In the genomic region with DNA sequence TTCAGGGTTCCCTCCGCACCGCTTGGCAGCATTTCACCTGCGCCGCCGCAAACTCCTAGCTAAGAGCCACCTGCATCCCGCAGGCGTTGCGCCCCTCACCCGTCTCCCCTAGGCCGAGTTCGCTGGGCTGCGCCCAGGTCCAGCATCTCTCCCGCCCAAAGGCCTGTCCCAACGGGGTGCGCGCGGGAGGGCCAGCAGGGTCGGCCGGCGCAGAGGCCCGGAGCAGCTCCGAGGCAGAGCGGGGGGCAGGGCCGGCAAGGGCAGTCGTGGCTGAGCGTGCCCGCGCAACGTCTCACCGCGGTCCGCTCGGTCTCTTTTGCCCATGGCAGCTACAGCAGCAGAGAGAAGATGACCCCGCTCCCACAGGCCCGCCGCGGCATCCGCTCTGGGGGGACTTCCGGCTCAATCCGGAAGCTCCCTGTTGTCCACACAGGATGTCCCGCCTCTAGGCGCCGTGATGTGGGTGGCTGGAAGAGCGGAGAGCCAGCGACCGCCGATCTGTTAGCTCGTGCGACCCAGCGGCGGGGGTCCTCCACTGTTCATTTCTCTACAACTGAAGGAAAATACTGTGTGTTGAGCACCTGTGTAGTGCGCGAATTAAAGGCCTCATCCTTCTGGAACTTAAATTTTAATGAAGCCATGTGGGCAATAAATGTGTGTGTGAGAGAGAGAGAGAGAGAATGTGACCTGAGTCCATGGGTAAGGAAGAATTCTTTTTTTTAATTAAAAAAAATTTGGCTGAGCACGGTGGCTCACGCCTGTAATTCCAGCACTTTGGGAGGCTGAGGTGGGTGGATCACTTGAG, we compare ENCODE assay signal across 8 cellular contexts. TPM values are rescaled to one million over a fixed set of nuclear protein-coding genes. Genes with fewer than 3 reads are reported as not detected.
DNase-seq lines count a peak whose midpoint lies in the region; ATAC-seq and TF ChIP-seq lines count a peak whose summit lies in the region.

A gene (minus strand): TSS at position 387 of the 805 bp plus-strand sequence. CDS start 63 bp downstream, at position 324.

- H3K4me3 ChIP-seq in KMS-11 (IDR thresholded peaks at IDR 0.05; ENCODE audit: insufficient read depth, low read depth, low read length): peak within 1 kb of the TSS; percentile 77
- H3K4me3 ChIP-seq in fibroblast of the aortic adventitia (ENCODE audit: low read depth, low read length): peak within 1 kb of the TSS; percentile 96

- no peaks in the 10 kb centered on the region for H3K79me2 ChIP-seq in KMS-11 (ENCODE audit: insufficient read depth, low read depth)

- no peaks in the 10 kb centered on the region for H3K36me3 ChIP-seq in KMS-11 (ENCODE audit: insufficient read depth)

- peak within 1 kb of the TSS; percentile 91 to 100 (median 97) for H3K27ac Mint-ChIP-seq in nephron

- peaks cover 19% of the 10 kb centered on the region for H3K4me1 Mint-ChIP-seq in nephron

- H4K20me1 ChIP-seq in KMS-11 (ENCODE audit: insufficient read depth): no peaks in the 10 kb centered on the region

- H3K27ac ChIP-seq in KMS-11: no peak within 1 kb of the TSS

- ATAC-seq in GM21786 (IDR thresholded peaks at IDR 0.05; ENCODE audit: unreplicated experiment): peak; percentile 98
- peak; percentile 99 for ATAC-seq in stimulated activated naive CD8-positive, alpha-beta T cell treated with anti-CD3 and anti-CD28 coated beads, Interleukin-15, Interleukin-2, amounts not matched to agents 100 U/mL and 50 U/mL, for 24 hours

- no peaks in the 10 kb centered on the region for H3K9me3 Mint-ChIP-seq in nephron

- H3K4me3 Mint-ChIP-seq in nephron: peak within 1 kb of the TSS; percentile 95 to 100 (median 100)

- TF ChIP-seq CTCF in KMS-11 (conservative IDR thresholded peaks at IDR 0.05; ENCODE audit: low read depth, low read length): no peak
- TF ChIP-seq CTCF in fibroblast of the aortic adventitia (IDR thresholded peaks at IDR 0.05; ENCODE audit: insufficient read depth, low read length): no peak
- TF ChIP-seq CTCF in nephron (IDR thresholded peaks at IDR 0.05; ENCODE audit: unreplicated experiment in 3 of 3): no peak

- peak within 1 kb of the TSS; percentile 67 for H3K9ac ChIP-seq in KMS-11

- peak; percentile 94 for TF ChIP-seq POLR2A in Raji (IDR thresholded peaks at IDR 0.05; ENCODE audit: insufficient read depth, low read depth, low read length)

- peaks cover 31% of the 10 kb centered on the region for H3K36me3 Mint-ChIP-seq in nephron (ENCODE audit: low read depth)

- H3K27me3 ChIP-seq in KMS-11 (ENCODE audit: insufficient read depth, low read depth): no peaks in the 10 kb centered on the region

- H3K27me3 Mint-ChIP-seq in nephron (ENCODE audit: low read depth): no peaks in the 10 kb centered on the region

- peaks cover 2% of the 10 kb centered on the region for H3K4me1 ChIP-seq in KMS-11 (ENCODE audit: low read depth, poor library complexity, severe bottlenecking)

- peak; percentile 90 for DNase-seq in Daoy (ENCODE audit: low read depth)
- peak; percentile 76 for DNase-seq in activated T-helper 9 cell treated with anti-CD3 and anti-CD28 coated beads, Interleukin-2, amount 50 U/mL, for 16 hours (ENCODE audit: low read depth)
- DNase-seq in fibroblast of the aortic adventitia (ENCODE audit: low read depth): peak; percentile 75
- DNase-seq in stimulated activated naive CD8-positive, alpha-beta T cell treated with anti-CD3 and anti-CD28 coated beads, Interleukin-15, Interleukin-2, amounts not matched to agents 100 U/mL and 50 U/mL, for 24 hours: peak; percentile 90

- peak within 1 kb of the TSS; percentile 75 for H2AFZ ChIP-seq in KMS-11 (ENCODE audit: low read depth)

- peak within 1 kb of the TSS; percentile 60; the same call in 1 of the 2 replicates for H3K4me2 ChIP-seq in KMS-11

RNA-seq across cellular contexts. Expression of the gene that starts here (rescaled TPM):
- 39.7 and 53.9 TPM in 2 replicates for total RNA-seq in Daoy (2014; rRNA removed; shearing (Covaris generic))
- total RNA-seq in fibroblast of the aortic adventitia (ENCODE audit: low replicate concordance): 25.4 and 35.4 TPM in 2 replicates
